ENCODE assay signal across 18 cellular contexts in genomic region chr2:218719457-218719856, GRCh38.
"Had no signal": no experiment of that assay in that cellular context is flagged by ENCODE, and none has a peak within 500 bp of the region (broad histone marks: within the 10 kb centered on the region; RNA-seq: fewer than 3 reads in every experiment).

No MANE protein-coding gene starts in this region.

- H3K27ac Mint-ChIP-seq: dendritic cell treated with granulocyte-macrophage colony-stimulating factor and Interleukin-4, amounts not matched to agents 40 ng/mL and 50 ng/mL, for 4 days; effector memory CD8-positive, alpha-beta T cell; memory B cell; mesothelial cell of epicardium; natural killer cell; neural progenitor cell; type B pancreatic cell had no signal

- ATAC-seq: effector memory CD8-positive, alpha-beta T cell; foreskin keratinocyte; left cardiac atrium; lower lobe of right lung; natural killer cell; pancreas; sciatic nerve had no signal

- DNase-seq: effector memory CD8-positive, alpha-beta T cell; foreskin keratinocyte; kidney; left cardiac atrium; left ventricle myocardium inferior; lower lobe of right lung; natural killer cell; nucleus accumbens; pancreas; stimulated activated naive CD4-positive, alpha-beta T cell; thyroid gland had no signal

- H3K9me3 Mint-ChIP-seq: dendritic cell treated with granulocyte-macrophage colony-stimulating factor and Interleukin-4, amounts not matched to agents 40 ng/mL and 50 ng/mL, for 4 days; effector memory CD8-positive, alpha-beta T cell; memory B cell; mesothelial cell of epicardium; natural killer cell; type B pancreatic cell had no signal

- H3K36me3 Mint-ChIP-seq: natural killer cell had no signal

- H3K4me3 Mint-ChIP-seq: dendritic cell treated with granulocyte-macrophage colony-stimulating factor and Interleukin-4, amounts not matched to agents 40 ng/mL and 50 ng/mL, for 4 days; effector memory CD8-positive, alpha-beta T cell; memory B cell; mesothelial cell of epicardium; natural killer cell; neural progenitor cell; type B pancreatic cell had no signal

- H3K27me3 Mint-ChIP-seq: dendritic cell treated with granulocyte-macrophage colony-stimulating factor and Interleukin-4, amounts not matched to agents 40 ng/mL and 50 ng/mL, for 4 days; effector memory CD8-positive, alpha-beta T cell; memory B cell; progenitor cell of endocrine pancreas; type B pancreatic cell had no signal
